Comparison of ENCODE assay signal across 2 cellular contexts in genomic region chr6:53494076-53494475, GRCh38.
TF ChIP-seq lines count a peak whose summit lies in the region.

No MANE protein-coding gene starts in this region.

TF ChIP-seq in IMR-90, 13 proteins besides CTCF, POLR2A, EP300 and RAD21:
- no peak for TF ChIP-seq SMC3 (IDR thresholded peaks at IDR 0.05; ENCODE audit: low read depth, low read length)
- TF ChIP-seq FOS (IDR thresholded peaks at IDR 0.05; ENCODE audit: low read depth, low read length): no peak
- TF ChIP-seq CHD1 (IDR thresholded peaks at IDR 0.05; ENCODE audit: low read depth, low read length): no peak
- TF ChIP-seq MXI1 (IDR thresholded peaks at IDR 0.05; ENCODE audit: borderline replicate concordance, low read depth, low read length): no peak
- TF ChIP-seq NFE2L2 (IDR thresholded peaks at IDR 0.05; ENCODE audit: low read depth, low read length): no peak
- TF ChIP-seq, protein P1, sequence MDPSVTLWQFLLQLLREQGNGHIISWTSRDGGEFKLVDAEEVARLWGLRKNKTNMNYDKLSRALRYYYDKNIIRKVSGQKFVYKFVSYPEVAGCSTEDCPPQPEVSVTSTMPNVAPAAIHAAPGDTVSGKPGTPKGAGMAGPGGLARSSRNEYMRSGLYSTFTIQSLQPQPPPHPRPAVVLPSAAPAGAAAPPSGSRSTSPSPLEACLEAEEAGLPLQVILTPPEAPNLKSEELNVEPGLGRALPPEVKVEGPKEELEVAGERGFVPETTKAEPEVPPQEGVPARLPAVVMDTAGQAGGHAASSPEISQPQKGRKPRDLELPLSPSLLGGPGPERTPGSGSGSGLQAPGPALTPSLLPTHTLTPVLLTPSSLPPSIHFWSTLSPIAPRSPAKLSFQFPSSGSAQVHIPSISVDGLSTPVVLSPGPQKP (IDR thresholded peaks at IDR 0.05; ENCODE audit: borderline replicate concordance, low read depth, low read length): no peak
- TF ChIP-seq CEBPB (IDR thresholded peaks at IDR 0.05; ENCODE audit: low read depth, low read length): no peak
- TF ChIP-seq MAZ (IDR thresholded peaks at IDR 0.05; ENCODE audit: borderline replicate concordance, low read depth, low read length): no peak
- TF ChIP-seq RCOR1 (IDR thresholded peaks at IDR 0.05; ENCODE audit: insufficient replicate concordance, low read length): no peak
- TF ChIP-seq, protein P2, sequence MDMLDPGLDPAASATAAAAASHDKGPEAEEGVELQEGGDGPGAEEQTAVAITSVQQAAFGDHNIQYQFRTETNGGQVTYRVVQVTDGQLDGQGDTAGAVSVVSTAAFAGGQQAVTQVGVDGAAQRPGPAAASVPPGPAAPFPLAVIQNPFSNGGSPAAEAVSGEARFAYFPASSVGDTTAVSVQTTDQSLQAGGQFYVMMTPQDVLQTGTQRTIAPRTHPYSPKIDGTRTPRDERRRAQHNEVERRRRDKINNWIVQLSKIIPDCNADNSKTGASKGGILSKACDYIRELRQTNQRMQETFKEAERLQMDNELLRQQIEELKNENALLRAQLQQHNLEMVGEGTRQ (IDR thresholded peaks at IDR 0.05; ENCODE audit: low read depth, low read length): no peak
- TF ChIP-seq RFX5 (IDR thresholded peaks at IDR 0.05; ENCODE audit: low read depth, low read length): no peak
- TF ChIP-seq BHLHE40 (IDR thresholded peaks at IDR 0.05; ENCODE audit: low read depth, low read length): no peak
- TF ChIP-seq MAFK (IDR thresholded peaks at IDR 0.05; ENCODE audit: low read depth, low read length): no peak

TF ChIP-seq in endothelial cell of umbilical vein, 7 proteins besides CTCF, POLR2A, EP300 and RAD21:
- TF ChIP-seq POLR2AphosphoS5 (IDR thresholded peaks at IDR 0.05; ENCODE audit: insufficient read depth, low read depth, low read length) (no peak), MYC (IDR thresholded peaks at IDR 0.05; ENCODE audit: low read depth, low read length) (no peak), EZH2 (IDR thresholded peaks at IDR 0.05; ENCODE audit: borderline replicate concordance, low read depth, low read length, severe bottlenecking) (no peak), FOS (IDR thresholded peaks at IDR 0.05; ENCODE audit: borderline replicate concordance, insufficient read depth, low read length) (no peak), GATA2 (IDR thresholded peaks at IDR 0.05; ENCODE audit: insufficient read depth, insufficient read length, low read depth, low read length) (no peak), JUN (IDR thresholded peaks at IDR 0.05; ENCODE audit: borderline replicate concordance, insufficient read depth, insufficient read length, low read depth) (no peak)
- TF ChIP-seq, protein P3, sequence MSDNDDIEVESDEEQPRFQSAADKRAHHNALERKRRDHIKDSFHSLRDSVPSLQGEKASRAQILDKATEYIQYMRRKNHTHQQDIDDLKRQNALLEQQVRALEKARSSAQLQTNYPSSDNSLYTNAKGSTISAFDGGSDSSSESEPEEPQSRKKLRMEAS (IDR thresholded peaks at IDR 0.05; ENCODE audit: insufficient read depth, insufficient read length): no peak
